Comparison of ENCODE assay signal across 16 cellular contexts in the genomic region with DNA sequence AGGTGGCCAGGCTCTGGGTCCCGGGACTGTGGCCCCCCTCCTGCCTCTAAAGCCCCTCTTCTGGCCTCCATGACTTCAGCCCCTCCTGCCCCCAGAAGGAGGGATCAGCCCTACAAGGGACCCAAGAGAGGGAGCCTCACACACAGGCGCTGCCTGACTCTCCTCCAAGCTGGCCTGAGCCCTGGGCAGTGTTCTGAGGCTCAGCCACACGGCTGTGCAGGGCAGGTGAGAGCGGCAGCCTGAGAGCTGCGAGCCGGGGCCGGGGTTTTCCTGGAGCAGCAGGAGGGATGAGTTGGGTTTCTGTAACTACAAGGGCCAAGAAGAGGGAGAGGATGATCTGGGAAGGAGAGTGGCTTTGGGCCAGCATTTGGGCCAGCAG.
DNase-seq lines count a peak whose midpoint lies in the region; ATAC-seq and TF ChIP-seq lines count a peak whose summit lies in the region.
"Had no signal": no experiment of that assay in that cellular context is flagged by ENCODE, and none has a peak within 500 bp of the region (broad histone marks: within the 10 kb centered on the region; RNA-seq: fewer than 3 reads in every experiment).

No MANE protein-coding gene starts in this region.

- H3K9me3 Mint-ChIP-seq in CD4-positive, alpha-beta T cell: no peaks in the 10 kb centered on the region
- H3K9me3 Mint-ChIP-seq in IgD-negative memory B cell: no peaks in the 10 kb centered on the region
- peaks cover 8% of the 10 kb centered on the region for H3K9me3 Mint-ChIP-seq in glutamatergic neuron (ENCODE audit: unreplicated experiment)
- no peaks in the 10 kb centered on the region for H3K9me3 Mint-ChIP-seq in stimulated activated effector memory CD8-positive, alpha-beta T cell treated with anti-CD3 and anti-CD28 coated beads, Interleukin-12 subunit alpha, Interleukin-12 subunit beta, amount 100 ng/mL, for 72 hours
- H3K9me3 Mint-ChIP-seq in progenitor cell of endocrine pancreas (ENCODE audit: low read depth): no peaks in the 10 kb centered on the region

- H3K36me3 Mint-ChIP-seq in CD4-positive, alpha-beta T cell (ENCODE audit: low read depth): peaks cover 11% of the 10 kb centered on the region
- peaks cover 1% of the 10 kb centered on the region for H3K36me3 Mint-ChIP-seq in IgD-negative memory B cell
- no peaks in the 10 kb centered on the region for H3K36me3 Mint-ChIP-seq in glutamatergic neuron (ENCODE audit: unreplicated experiment)
- peaks cover 29% of the 10 kb centered on the region for H3K36me3 Mint-ChIP-seq in stimulated activated effector memory CD8-positive, alpha-beta T cell treated with anti-CD3 and anti-CD28 coated beads, Interleukin-12 subunit alpha, Interleukin-12 subunit beta, amount 100 ng/mL, for 72 hours
- no peaks in the 10 kb centered on the region for H3K36me3 Mint-ChIP-seq in progenitor cell of endocrine pancreas (ENCODE audit: insufficient read depth)

- H3K4me3 Mint-ChIP-seq in CD4-positive, alpha-beta T cell: no peak overlapping the region
- H3K4me3 Mint-ChIP-seq in IgD-negative memory B cell (peak overlapping the region in 1 of 4 donors; percentile 60), glutamatergic neuron (ENCODE audit: unreplicated experiment) (no peak overlapping the region), progenitor cell of endocrine pancreas (ENCODE audit: low read depth) (no peak overlapping the region)
- no peak overlapping the region for H3K4me3 Mint-ChIP-seq in stimulated activated effector memory CD8-positive, alpha-beta T cell treated with anti-CD3 and anti-CD28 coated beads, Interleukin-12 subunit alpha, Interleukin-12 subunit beta, amount 100 ng/mL, for 72 hours

- TF ChIP-seq CTCF in CD4-positive, alpha-beta T cell (IDR thresholded peaks at IDR 0.05): no peak
- TF ChIP-seq CTCF in glutamatergic neuron (IDR thresholded peaks at IDR 0.05; ENCODE audit: partially characterized antibody, unreplicated experiment): no peak
- no peak for TF ChIP-seq CTCF in progenitor cell of endocrine pancreas (IDR thresholded peaks at IDR 0.05; ENCODE audit: unreplicated experiment)

- no peaks in the 10 kb centered on the region for H3K27me3 Mint-ChIP-seq in CD4-positive, alpha-beta T cell
- H3K27me3 Mint-ChIP-seq in IgD-negative memory B cell: no peaks in the 10 kb centered on the region
- H3K27me3 Mint-ChIP-seq in glutamatergic neuron (ENCODE audit: unreplicated experiment): peaks cover 8% of the 10 kb centered on the region
- no peaks in the 10 kb centered on the region for H3K27me3 Mint-ChIP-seq in progenitor cell of endocrine pancreas

- intact Hi-C loops in CD4-positive, alpha-beta T cell (cut with DNase I, micrococcal nuclease): no loop called here

- no peaks in the 10 kb centered on the region for H3K27me3 ChIP-seq in CD4-positive, alpha-beta T cell (ENCODE audit: control insufficient read depth, insufficient read depth, low read length)
- H3K27me3 ChIP-seq: BE2C, SJSA1 had no signal

- no peak for DNase-seq in CD4-positive, alpha-beta T cell
- no peak for DNase-seq in glutamatergic neuron
- DNase-seq in stimulated activated effector memory CD8-positive, alpha-beta T cell treated with anti-CD3 and anti-CD28 coated beads, Interleukin-12 subunit alpha, Interleukin-12 subunit beta, amount 100 ng/mL, for 72 hours (ENCODE audit: low spot score in 2 of 2): no peak
- DNase-seq in progenitor cell of endocrine pancreas (ENCODE audit: low spot score, unreplicated experiment): no peak
- DNase-seq in stimulated activated CD4-positive, alpha-beta T cell treated with anti-CD3 and anti-CD28 coated beads, Interleukin-2, amount 100 ng/mL, for 24 hours: no peak
- no peak for DNase-seq in HK-2 (ENCODE audit: unreplicated experiment)
- DNase-seq: BE2C; COR-L47; DMS53; NCI-H2107; NK-92 treated with Interleukin-12 subunit alpha and Interleukin-12 subunit beta, amount 100 ng/mL, for 24 hours; OCI-M1 had no signal

- CTCF ChIA-PET in CD4-positive, alpha-beta T cell (lab: Charles Lee): no interaction called here

- no peak for ATAC-seq in CD4-positive, alpha-beta T cell (ENCODE audit: poor library complexity)
- ATAC-seq in stimulated activated effector memory CD8-positive, alpha-beta T cell treated with anti-CD3 and anti-CD28 coated beads, Interleukin-12 subunit alpha, Interleukin-12 subunit beta, amount 100 ng/mL, for 72 hours: no peak

- POLR2A ChIA-PET in CD4-positive, alpha-beta T cell (lab: Charles Lee): no interaction called here

- peak overlapping the region; percentile 80 for H3K27ac Mint-ChIP-seq in CD4-positive, alpha-beta T cell
- peak overlapping the region in 2 of 3 donors; percentile 76 to 85 for H3K27ac Mint-ChIP-seq in IgD-negative memory B cell
- H3K27ac Mint-ChIP-seq in glutamatergic neuron (ENCODE audit: unreplicated experiment): peak overlapping the region; percentile 53
- peak overlapping the region; percentile 86 for H3K27ac Mint-ChIP-seq in stimulated activated effector memory CD8-positive, alpha-beta T cell treated with anti-CD3 and anti-CD28 coated beads, Interleukin-12 subunit alpha, Interleukin-12 subunit beta, amount 100 ng/mL, for 72 hours
- H3K27ac Mint-ChIP-seq in progenitor cell of endocrine pancreas: no peak overlapping the region

- no peaks in the 10 kb centered on the region for H3K9me3 ChIP-seq in CD4-positive, alpha-beta T cell (ENCODE audit: control insufficient read depth, low read length)
- H3K9me3 ChIP-seq: BE2C, HAP-1, SJSA1 had no signal

- no peak overlapping the region for H3K27ac ChIP-seq in CD4-positive, alpha-beta T cell (ENCODE audit: low read depth, low read length)
- H3K27ac ChIP-seq: RWPE1, SJSA1 had no signal

- peaks cover 70% of the 10 kb centered on the region for H3K4me1 Mint-ChIP-seq in CD4-positive, alpha-beta T cell (ENCODE audit: low read depth)
- H3K4me1 Mint-ChIP-seq in IgD-negative memory B cell (peaks cover 18 to 49% (median 39%) of the 10 kb centered on the region in 3 donors), glutamatergic neuron (ENCODE audit: low read depth, unreplicated experiment) (peaks cover 20% of the 10 kb centered on the region), progenitor cell of endocrine pancreas (ENCODE audit: low read depth) (peaks cover 27% of the 10 kb centered on the region)
- H3K4me1 Mint-ChIP-seq in stimulated activated effector memory CD8-positive, alpha-beta T cell treated with anti-CD3 and anti-CD28 coated beads, Interleukin-12 subunit alpha, Interleukin-12 subunit beta, amount 100 ng/mL, for 72 hours: peaks cover 66% of the 10 kb centered on the region
